In genomic region chr4:16224264-16224663, GRCh38 we compare ENCODE assay signal across 10 cellular contexts. TPM values are rescaled to one million over a fixed set of nuclear protein-coding genes. Genes with fewer than 3 reads are reported as not detected.
DNase-seq lines count a peak whose midpoint lies in the region; ATAC-seq, FAIRE-seq and TF ChIP-seq lines count a peak whose summit lies in the region.
"Had no signal": no experiment of that assay in that cellular context is flagged by ENCODE, and none has a peak within 500 bp of the region (broad histone marks: within the 10 kb centered on the region; RNA-seq: fewer than 3 reads in every experiment).

No MANE protein-coding gene starts in this region.

- CTCF ChIA-PET in H1 (lab: Charles Lee; ENCODE audit: partially characterized antibody) = interaction anchor here (0.7 to 3.1 kb wide), 5 partner anchors 10 to 218 kb away, joined by 3 to 13 read pairs (median 3); no protein-coding TSS in a partner anchor

- H4K5ac ChIP-seq in H1 (ENCODE audit: insufficient read length, low read depth, low read length) = no peak overlapping the region

- no peak overlapping the region for H4K8ac ChIP-seq in H1 (ENCODE audit: extremely low read depth, insufficient read depth, low read length)

- H2AFZ ChIP-seq in DND-41 (ENCODE audit: low read depth, low read length) = peak overlapping the region; percentile 79; the same call in 1 of the 2 replicates
- H2AFZ ChIP-seq in OCI-LY1 (ENCODE audit: low read length) = no peak overlapping the region
- H2AFZ ChIP-seq in H1 (ENCODE audit: low read length) = no peak overlapping the region
- H2AFZ ChIP-seq in neural cell (ENCODE audit: low read depth, low read length) = no peak overlapping the region

- H3F3A ChIP-seq in OCI-LY1 (ENCODE audit: insufficient read depth, low read length) (no peaks in the 10 kb centered on the region), neural cell (ENCODE audit: insufficient read depth, low read length, poor library complexity, severe bottlenecking) (no peaks in the 10 kb centered on the region)

- no peak overlapping the region for H2BK20ac ChIP-seq in H1 (ENCODE audit: low read length)

- H2BK120ac ChIP-seq in H1 (replicated peaks; ENCODE audit: low read depth, low read length) = no peak overlapping the region

- H3K27me3 ChIP-seq in DND-41 (ENCODE audit: insufficient read depth, low read length, poor library complexity) = no peaks in the 10 kb centered on the region
- no peaks in the 10 kb centered on the region for H3K27me3 ChIP-seq in OCI-LY1 (ENCODE audit: insufficient read depth, low read length)
- no peaks in the 10 kb centered on the region for H3K27me3 ChIP-seq in H1 (replicated peaks in 1 of 4; ENCODE audit: control insufficient read depth in 3 of 4, extremely low read depth in 1 of 4, insufficient read depth in 3 of 4, low read length in 3 of 4)
- H3K27me3 ChIP-seq in neural cell (ENCODE audit: insufficient read depth, low read depth, low read length) = no peaks in the 10 kb centered on the region

- H3K27ac ChIP-seq in DND-41 (ENCODE audit: low read length) (peak overlapping the region; percentile 84), OCI-LY1 (ENCODE audit: low read depth, low read length, poor library complexity, severe bottlenecking) (no peak overlapping the region), H1 (ENCODE audit: low read depth, low read length) (no peak overlapping the region), neural cell (ENCODE audit: low read length) (no peak overlapping the region), caudate nucleus (ENCODE audit: low read depth, low read length) (no peak overlapping the region)

- H2BK15ac ChIP-seq in H1 (ENCODE audit: low read length) = no peak overlapping the region

- peaks cover 8% of the 10 kb centered on the region; the same call in 1 of the 2 replicates for H3K23me2 ChIP-seq in H1 (ENCODE audit: low read depth, low read length)

- H3K36me3 ChIP-seq in DND-41 (ENCODE audit: insufficient read depth, low read length) = peaks cover 12% of the 10 kb centered on the region
- no peaks in the 10 kb centered on the region for H3K36me3 ChIP-seq in OCI-LY1 (ENCODE audit: insufficient read depth, low read length)
- no peaks in the 10 kb centered on the region for H3K36me3 ChIP-seq in H1 (ENCODE audit: control insufficient read depth in 2 of 4, insufficient read depth in 4 of 4, low read length in 3 of 4)
- H3K36me3 ChIP-seq in neural cell (ENCODE audit: insufficient read depth, low read length) = no peaks in the 10 kb centered on the region

- no peak overlapping the region for H3K56ac ChIP-seq in H1 (replicated peaks; ENCODE audit: insufficient read length, low read depth, low read length)

- H3K9me2 ChIP-seq in OCI-LY1 (ENCODE audit: low read depth, low read length) (no peaks in the 10 kb centered on the region), neural cell (ENCODE audit: insufficient read depth, low read length) (no peaks in the 10 kb centered on the region)

- H4K20me1 ChIP-seq in DND-41 (ENCODE audit: insufficient read depth, low read length) (peaks cover 16% of the 10 kb centered on the region), OCI-LY1 (ENCODE audit: insufficient read depth, low read length) (no peaks in the 10 kb centered on the region), H1 (replicated peaks in 1 of 2; ENCODE audit: control insufficient read depth in 1 of 2, insufficient read depth in 2 of 2, low read length in 2 of 2) (peaks cover 3 to 4% of the 10 kb centered on the region in 2 experiments), neural cell (ENCODE audit: insufficient read depth) (no peaks in the 10 kb centered on the region)

- H3K9ac ChIP-seq in DND-41 (ENCODE audit: low read depth, low read length) = peak overlapping the region; percentile 90
- H3K9ac ChIP-seq in OCI-LY1 (ENCODE audit: low read length) = no peak overlapping the region
- H3K9ac ChIP-seq in H1 (replicated peaks in 1 of 4; ENCODE audit: extremely low read depth in 1 of 4, low read depth in 3 of 4, low read length in 3 of 4) = no peak overlapping the region
- no peak overlapping the region for H3K9ac ChIP-seq in neural cell (ENCODE audit: low read length)

- H3K18ac ChIP-seq in H1 (ENCODE audit: extremely low read depth, low read length) = no peak overlapping the region

- TF ChIP-seq CTCF in DND-41 (IDR thresholded peaks at IDR 0.05; ENCODE audit: borderline replicate concordance, extremely low read depth, low read length, poor library complexity, severe bottlenecking) (no peak), OCI-LY1 (IDR thresholded peaks at IDR 0.05; ENCODE audit: low read length) (no peak), H1 (IDR thresholded peaks at IDR 0.05; ENCODE audit: control extremely low read depth in 1 of 3, insufficient read depth in 1 of 3, low read depth in 1 of 3, low read length in 3 of 3) (no peak), neural cell (IDR thresholded peaks at IDR 0.05; ENCODE audit: poor library complexity, severe bottlenecking) (no peak)

- POLR2A ChIA-PET in H1 (lab: Charles Lee; ENCODE audit: partially characterized antibody) = interaction anchor here (1.1 kb wide), 1 partner anchor 141 kb away, joined by 5 read pairs; the partner anchor contains the start of gene PROM1

- H2AK5ac ChIP-seq in H1 (ENCODE audit: low read depth, low read length) = no peak overlapping the region; the same call in 1 of the 2 replicates

- no peak overlapping the region for H3K4ac ChIP-seq in H1 (replicated peaks; ENCODE audit: insufficient read length, low read depth, low read length)

- no peak overlapping the region for H2BK12ac ChIP-seq in H1 (ENCODE audit: low read depth, low read length)

- no peak for FAIRE-seq in H1 (lab: Jason Lieb, UNC)
- FAIRE-seq: GM18507 had no signal

- WGBS in H1 (ENCODE audit: extremely low coverage in 1 of 2, insufficient coverage in 1 of 2, insufficient read length in 1 of 2, insufficient replicate concordance in 2 of 2, low coverage in 1 of 2, low lambda C conversion rate in 2 of 2, missing lambda C conversion rate in 1 of 2), 2 experiments = 73% methylated on average over 3 of the region's 3 CpGs; no CpG with 5 or more reads in 1 of the 2 experiments

- no peaks in the 10 kb centered on the region for H3K79me1 ChIP-seq in H1 (ENCODE audit: low read depth, low read length)

- no peak overlapping the region for H3K14ac ChIP-seq in H1 (ENCODE audit: insufficient read length)

- TF ChIP-seq RAD21 in H1 (IDR thresholded peaks at IDR 0.05 in 1 of 2, conservative IDR thresholded peaks at IDR 0.05 in 1 of 2; ENCODE audit: low read depth in 2 of 2, low read length in 2 of 2) (no peak), neural cell (conservative IDR thresholded peaks at IDR 0.05) (no peak)

- ATAC-seq in DND-41 (ENCODE audit: insufficient read depth, low read depth) = no peak

- TF ChIP-seq POLR2A in H1 (IDR thresholded peaks at IDR 0.05; ENCODE audit: control extremely low read depth in 1 of 2, low read depth in 2 of 2, low read length in 2 of 2) = no peak

- H4K91ac ChIP-seq in H1 (replicated peaks; ENCODE audit: insufficient read length, low read length) = no peak overlapping the region

- DNase-seq in DND-41 = no peak
- no peak for DNase-seq in H1 (ENCODE audit: low read depth in 1 of 2, low spot score in 2 of 2)
- no peak for DNase-seq in middle frontal gyrus (ENCODE audit: extremely low spot score, low spot score)
- no peak for DNase-seq in caudate nucleus (lab: John Stamatoyannopoulos, UW)
- no peak for DNase-seq in stimulated activated CD4-positive, alpha-beta T cell treated with anti-CD3 and anti-CD28 coated beads, Interleukin-4, amount 100 ng/mL, for 4 hours
- DNase-seq in hippocampal formation (lab: John Stamatoyannopoulos, UW) = no peak
- DNase-seq: stimulated activated CD4-positive, alpha-beta T cell treated with anti-CD3 and anti-CD28 coated beads, Interleukin-2, amount 100 ng/mL, for 24 hours had no signal

- H2BK5ac ChIP-seq in H1 (ENCODE audit: low read depth, low read length) = no peak overlapping the region

- H3K4me1 ChIP-seq in DND-41 (ENCODE audit: insufficient read depth, low read length) = peaks cover 40% of the 10 kb centered on the region
- H3K4me1 ChIP-seq in OCI-LY1 (ENCODE audit: insufficient read depth, low read length, severe bottlenecking) = peaks cover 23% of the 10 kb centered on the region
- peaks cover 2 to 9% (median 4%) of the 10 kb centered on the region in 4 experiments; a peak in 4 of 7 replicates for H3K4me1 ChIP-seq in H1 (replicated peaks in 1 of 4; ENCODE audit: control insufficient read depth in 3 of 4, insufficient read depth in 4 of 4, low read length in 3 of 4)

- TF ChIP-seq EP300 in H1 (IDR thresholded peaks at IDR 0.05; ENCODE audit: borderline replicate concordance in 1 of 2, low read depth in 2 of 2, low read length in 2 of 2) (no peak), neural cell (conservative IDR thresholded peaks at IDR 0.05; ENCODE audit: poor library complexity, severe bottlenecking) (no peak)

- H3K4me2 ChIP-seq in DND-41 (ENCODE audit: insufficient read depth, low read length) (peak overlapping the region; percentile 76), OCI-LY1 (ENCODE audit: low read length) (peak overlapping the region; percentile 88), H1 (ENCODE audit: insufficient read depth in 1 of 2, low read depth in 2 of 2, low read length in 2 of 2) (peak overlapping the region; percentile 60 to 85), neural cell (ENCODE audit: low read length) (no peak overlapping the region)

- no peaks in the 10 kb centered on the region for H3K9me3 ChIP-seq in DND-41 (ENCODE audit: insufficient read depth, low read length, severe bottlenecking)
- H3K9me3 ChIP-seq in OCI-LY1 (ENCODE audit: low read length) = no peaks in the 10 kb centered on the region
- no peaks in the 10 kb centered on the region for H3K9me3 ChIP-seq in H1 (ENCODE audit: insufficient read depth in 2 of 2, low read depth in 1 of 2, low read length in 1 of 2)
- H3K9me3 ChIP-seq in neural cell (ENCODE audit: low read length) = no peaks in the 10 kb centered on the region

- H3K79me2 ChIP-seq in DND-41 (ENCODE audit: insufficient read depth, low read length) = peaks cover 76% of the 10 kb centered on the region
- H3K79me2 ChIP-seq in OCI-LY1 (ENCODE audit: insufficient read depth, low read length) = peaks cover 8% of the 10 kb centered on the region; the same call in 1 of the 2 replicates
- H3K79me2 ChIP-seq in H1 (ENCODE audit: control insufficient read depth in 1 of 2, insufficient read depth in 2 of 2, low read length in 2 of 2) = peaks cover 0 to 47% of the 10 kb centered on the region in 2 experiments; a peak in 2 of 4 replicates
- peaks cover 32% of the 10 kb centered on the region for H3K79me2 ChIP-seq in neural cell (replicated peaks; ENCODE audit: insufficient read depth, low read length)

- H3K4me3 ChIP-seq in DND-41 (ENCODE audit: low read depth in 1 of 2, low read length in 2 of 2) = peak overlapping the region; percentile 69 to 77; a peak in 3 of 4 replicates
- peak overlapping the region; percentile 82 for H3K4me3 ChIP-seq in OCI-LY1 (ENCODE audit: low read depth, low read length, poor library complexity, severe bottlenecking)
- H3K4me3 ChIP-seq in H1 (ENCODE audit: extremely low read depth in 1 of 4, insufficient read depth in 2 of 4, low read depth in 3 of 4, low read length in 4 of 4) = peak overlapping the region in 1 of 4 experiments; percentile 72; a peak in 2 of 8 replicates
- H3K4me3 ChIP-seq in neural cell (ENCODE audit: low read length) = peak overlapping the region; percentile 87

- no peak overlapping the region for H3K23ac ChIP-seq in H1 (ENCODE audit: insufficient read length)

RNA-seq across cellular contexts. Expression of gene TAPT1, which starts 2.0 kb away (rescaled TPM):
- 13.0 and 15.3 TPM in 2 replicates for total RNA-seq in H1 (2021; fragmentation: NEBNext Ultra II Directional; extraction: Animal tissue kit (Norgen Biotek cat#: 25700))
- 2.7 and 4.2 TPM in 2 replicates for polyA plus RNA-seq in H1 (2011; rRNA removed)
- 3.6 TPM for polyA plus RNA-seq in H1 (2011; cell fraction: cytosol; rRNA removed)
- 5.0 TPM for polyA plus RNA-seq in H1 (2011; cell fraction: nucleus; rRNA removed)
- 5.1 to 6.2 TPM (median 5.8 TPM) in 4 replicates for polyA plus RNA-seq in H1 (2012, experiment 1 of 2)
- 0.60 TPM for polyA plus RNA-seq in H1 (2012, experiment 2 of 2)
- polyA plus RNA-seq in H1 (2013, experiment 1 of 2) = 5.8 TPM
- polyA plus RNA-seq in H1 (2013, experiment 2 of 2) = 5.8 TPM
- 13.8 and 14.7 TPM in 2 replicates for polyA minus RNA-seq in H1 (2011; rRNA and poly(A)+ RNA removed)
- polyA minus RNA-seq in H1 (2011; cell fraction: cytosol; rRNA and poly(A)+ RNA removed) = 10.8 TPM
- polyA minus RNA-seq in H1 (2011; cell fraction: nucleus; rRNA and poly(A)+ RNA removed) = 35.9 TPM
- 34.2 and 45.2 TPM in 2 replicates for polyA plus RNA-seq in neural cell
- 38.7 and 56.6 TPM in 2 replicates for polyA minus RNA-seq in neural cell
